Comparison of ENCODE assay signal across 1 cellular context in genomic region chr5:55211184-55211874, GRCh38.
TF ChIP-seq lines count a peak whose summit lies in the region.

No MANE protein-coding gene starts in this region.

TF ChIP-seq in HepG2, 621 proteins besides CTCF, POLR2A, EP300 and RAD21:
- TF ChIP-seq SCMH1 (CRISPR knock-in tag; IDR thresholded peaks at IDR 0.05; ENCODE audit: borderline replicate concordance) (no peak), ZNF550 (CRISPR knock-in tag; IDR thresholded peaks at IDR 0.05; ENCODE audit: borderline replicate concordance) (no peak), ZSCAN29 (CRISPR knock-in tag; conservative IDR thresholded peaks at IDR 0.05) (no peak), REXO4 (CRISPR knock-in tag; IDR thresholded peaks at IDR 0.05; ENCODE audit: borderline replicate concordance) (no peak), ZNF83 (CRISPR knock-in tag; IDR thresholded peaks at IDR 0.05; ENCODE audit: borderline replicate concordance) (no peak), USF2 (IDR thresholded peaks at IDR 0.05; ENCODE audit: low read depth, low read length) (no peak), USF2 (CRISPR knock-in tag; IDR thresholded peaks at IDR 0.05; ENCODE audit: borderline replicate concordance) (no peak), ZNF260 (CRISPR knock-in tag; IDR thresholded peaks at IDR 0.05; ENCODE audit: borderline replicate concordance, low read depth) (no peak), SMYD3 (CRISPR knock-in tag; IDR thresholded peaks at IDR 0.05) (no peak), RFX1 (IDR thresholded peaks at IDR 0.05) (no peak), ZNF790 (CRISPR knock-in tag; IDR thresholded peaks at IDR 0.05; ENCODE audit: borderline replicate concordance) (no peak), HMG20A (CRISPR knock-in tag; IDR thresholded peaks at IDR 0.05; ENCODE audit: borderline replicate concordance) (no peak), NONO (IDR thresholded peaks at IDR 0.05) (no peak), NONO (CRISPR knock-in tag; conservative IDR thresholded peaks at IDR 0.05) (no peak), ZSCAN25 (CRISPR knock-in tag; IDR thresholded peaks at IDR 0.05) (no peak), EEA1 (CRISPR knock-in tag; IDR thresholded peaks at IDR 0.05; ENCODE audit: borderline replicate concordance) (no peak), PHF21A (CRISPR knock-in tag; IDR thresholded peaks at IDR 0.05) (no peak), PHF5A (CRISPR knock-in tag; IDR thresholded peaks at IDR 0.05; ENCODE audit: low read depth, unreplicated experiment) (no peak), GTF3A (CRISPR knock-in tag; conservative IDR thresholded peaks at IDR 0.05) (no peak)
